2 cellular contexts compared by ENCODE assay signal in genomic region chr2:178526256-178526655, GRCh38.
TF ChIP-seq lines count a peak whose summit lies in the region.

No MANE protein-coding gene starts in this region.

TF ChIP-seq in HEK293, 187 proteins besides CTCF, POLR2A, EP300 and RAD21:
- TF ChIP-seq ELK4 (IDR thresholded peaks at IDR 0.05; ENCODE audit: borderline replicate concordance, low read depth, low read length) (no peak), ATF2 (tag by site-specific recombination; IDR thresholded peaks at IDR 0.05; ENCODE audit: low read depth) (0 out of 2 replicates have a peak, but pooled peaks have one; percentile 11)

TF ChIP-seq in GM12878, 131 proteins besides CTCF, POLR2A, EP300 and RAD21:
- TF ChIP-seq ZNF384 (IDR thresholded peaks at IDR 0.05; ENCODE audit: borderline replicate concordance, low read depth, low read length) (no peak), POLR2AphosphoS2 (IDR thresholded peaks at IDR 0.05; ENCODE audit: low read depth, low read length) (no peak), MTA3 (IDR thresholded peaks at IDR 0.05; ENCODE audit: borderline replicate concordance, low read length) (no peak), NFXL1 (IDR thresholded peaks at IDR 0.05; ENCODE audit: borderline replicate concordance) (no peak), ELK1 (IDR thresholded peaks at IDR 0.05; ENCODE audit: low read depth, low read length) (no peak), BHLHE40 (IDR thresholded peaks at IDR 0.05; ENCODE audit: borderline replicate concordance in 1 of 2, low read depth in 2 of 2, low read length in 1 of 2) (no peak), CREB1 (IDR thresholded peaks at IDR 0.05; ENCODE audit: low read depth) (no peak), TCF7 (IDR thresholded peaks at IDR 0.05; ENCODE audit: borderline replicate concordance) (no peak), KLF5 (IDR thresholded peaks at IDR 0.05; ENCODE audit: partially characterized antibody) (no peak), TBL1XR1 (IDR thresholded peaks at IDR 0.05; ENCODE audit: low read depth, low read length) (no peak), BACH1 (IDR thresholded peaks at IDR 0.05; ENCODE audit: borderline replicate concordance) (no peak), CBX5 (IDR thresholded peaks at IDR 0.05; ENCODE audit: low read depth) (no peak), EED (IDR thresholded peaks at IDR 0.05; ENCODE audit: low read depth) (no peak), RCOR1 (conservative IDR thresholded peaks at IDR 0.05; ENCODE audit: low read depth, low read length) (no peak), SP1 (IDR thresholded peaks at IDR 0.05; ENCODE audit: low read depth, low read length) (no peak), BCL11A (IDR thresholded peaks at IDR 0.05; ENCODE audit: low read depth, low read length) (no peak), POU2F2 (IDR thresholded peaks at IDR 0.05; ENCODE audit: borderline replicate concordance, low read depth, low read length) (no peak), MYC (IDR thresholded peaks at IDR 0.05; ENCODE audit: insufficient read depth, insufficient read length, insufficient replicate concordance, low read length, severe bottlenecking) (no peak)
- TF ChIP-seq, protein P1, sequence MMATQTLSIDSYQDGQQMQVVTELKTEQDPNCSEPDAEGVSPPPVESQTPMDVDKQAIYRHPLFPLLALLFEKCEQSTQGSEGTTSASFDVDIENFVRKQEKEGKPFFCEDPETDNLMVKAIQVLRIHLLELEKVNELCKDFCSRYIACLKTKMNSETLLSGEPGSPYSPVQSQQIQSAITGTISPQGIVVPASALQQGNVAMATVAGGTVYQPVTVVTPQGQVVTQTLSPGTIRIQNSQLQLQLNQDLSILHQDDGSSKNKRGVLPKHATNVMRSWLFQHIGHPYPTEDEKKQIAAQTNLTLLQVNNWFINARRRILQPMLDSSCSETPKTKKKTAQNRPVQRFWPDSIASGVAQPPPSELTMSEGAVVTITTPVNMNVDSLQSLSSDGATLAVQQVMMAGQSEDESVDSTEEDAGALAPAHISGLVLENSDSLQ (IDR thresholded peaks at IDR 0.05): no peak
- TF ChIP-seq, protein P2, sequence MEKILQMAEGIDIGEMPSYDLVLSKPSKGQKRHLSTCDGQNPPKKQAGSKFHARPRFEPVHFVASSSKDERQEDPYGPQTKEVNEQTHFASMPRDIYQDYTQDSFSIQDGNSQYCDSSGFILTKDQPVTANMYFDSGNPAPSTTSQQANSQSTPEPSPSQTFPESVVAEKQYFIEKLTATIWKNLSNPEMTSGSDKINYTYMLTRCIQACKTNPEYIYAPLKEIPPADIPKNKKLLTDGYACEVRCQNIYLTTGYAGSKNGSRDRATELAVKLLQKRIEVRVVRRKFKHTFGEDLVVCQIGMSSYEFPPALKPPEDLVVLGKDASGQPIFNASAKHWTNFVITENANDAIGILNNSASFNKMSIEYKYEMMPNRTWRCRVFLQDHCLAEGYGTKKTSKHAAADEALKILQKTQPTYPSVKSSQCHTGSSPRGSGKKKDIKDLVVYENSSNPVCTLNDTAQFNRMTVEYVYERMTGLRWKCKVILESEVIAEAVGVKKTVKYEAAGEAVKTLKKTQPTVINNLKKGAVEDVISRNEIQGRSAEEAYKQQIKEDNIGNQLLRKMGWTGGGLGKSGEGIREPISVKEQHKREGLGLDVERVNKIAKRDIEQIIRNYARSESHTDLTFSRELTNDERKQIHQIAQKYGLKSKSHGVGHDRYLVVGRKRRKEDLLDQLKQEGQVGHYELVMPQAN (conservative IDR thresholded peaks at IDR 0.05): no peak
TF ChIP-seq in GM12878: peak in this region for 0.
